13 cellular contexts compared by ENCODE assay signal in genomic region chr6:108359901-108360882, GRCh38.
DNase-seq lines count a peak whose midpoint lies in the region; ATAC-seq and TF ChIP-seq lines count a peak whose summit lies in the region.
"Had no signal": no experiment of that assay in that cellular context is flagged by ENCODE, and none has a peak within 500 bp of the region (broad histone marks: within the 10 kb centered on the region; RNA-seq: fewer than 3 reads in every experiment).

No MANE protein-coding gene starts in this region.

- H3K79me2 ChIP-seq in Loucy (ENCODE audit: insufficient read depth, low read length) = no peaks in the 10 kb centered on the region

- no peaks in the 10 kb centered on the region for H3K9me3 Mint-ChIP-seq in WTC11
- H3K9me3 Mint-ChIP-seq: activated naive CD8-positive, alpha-beta T cell treated with anti-CD3 and anti-CD28 coated beads for 36 hours; stimulated activated naive CD8-positive, alpha-beta T cell treated with anti-CD3 and anti-CD28 coated beads, Interleukin-15, Interleukin-2, amounts not matched to agents 100 ng/mL and 50 ng/mL, for 24 hours had no signal

- H3K4me1 Mint-ChIP-seq in WTC11 = peaks cover 11% of the 10 kb centered on the region

- no peaks in the 10 kb centered on the region for H3F3A ChIP-seq in Loucy (ENCODE audit: low read depth)

- H3K36me3 Mint-ChIP-seq in WTC11 = no peaks in the 10 kb centered on the region; the same call in 1 of the 2 replicates
- H3K36me3 Mint-ChIP-seq: activated naive CD8-positive, alpha-beta T cell treated with anti-CD3 and anti-CD28 coated beads for 36 hours had no signal

- H3K27ac Mint-ChIP-seq in WTC11 = no peak overlapping the region
- H3K27ac Mint-ChIP-seq: activated naive CD8-positive, alpha-beta T cell treated with anti-CD3 and anti-CD28 coated beads for 36 hours; stimulated activated naive CD8-positive, alpha-beta T cell treated with anti-CD3 and anti-CD28 coated beads, Interleukin-15, Interleukin-2, amounts not matched to agents 100 ng/mL and 50 ng/mL, for 24 hours had no signal

- H3K27ac ChIP-seq in mesenchymal stem cell (ENCODE audit: low read length, poor library complexity, severe bottlenecking) = no peak overlapping the region
- H3K27ac ChIP-seq: SJCRH30 had no signal

- CTCF ChIA-PET in WTC11 (lab: Charles Lee) = interaction anchor here (0.5 to 0.8 kb wide), 3 partner anchors 40 to 156 kb away, joined by 3 to 7 read pairs (median 4); no protein-coding TSS in a partner anchor

- POLR2A ChIA-PET in WTC11 (lab: Charles Lee) = no interaction called here

- no peak overlapping the region for H3K23ac ChIP-seq in mesenchymal stem cell (ENCODE audit: low read length in 2 of 2)

- no peak overlapping the region for H2BK5ac ChIP-seq in mesenchymal stem cell (ENCODE audit: low read depth, low read length, poor library complexity, severe bottlenecking)

- peak; percentile 34 for TF ChIP-seq CTCF in GM12864 (IDR thresholded peaks at IDR 0.05; ENCODE audit: low read depth, low read length, missing control alignments)
- TF ChIP-seq CTCF in Loucy (conservative IDR thresholded peaks at IDR 0.05; ENCODE audit: low read length) = peak; percentile 64
- no peak for TF ChIP-seq CTCF in WTC11 (IDR thresholded peaks at IDR 0.05)

- no peaks in the 10 kb centered on the region for H3K79me1 ChIP-seq in mesenchymal stem cell (replicated peaks; ENCODE audit: low read length, poor library complexity, severe bottlenecking)

- no peaks in the 10 kb centered on the region for H3K9me3 ChIP-seq in Loucy (ENCODE audit: insufficient read depth, low read depth, low read length)
- no peaks in the 10 kb centered on the region for H3K9me3 ChIP-seq in mesenchymal stem cell (ENCODE audit: control insufficient read depth, low read length)
- H3K9me3 ChIP-seq: SJCRH30 had no signal

- H2AK5ac ChIP-seq in mesenchymal stem cell (ENCODE audit: low read length, severe bottlenecking) = no peak overlapping the region

- H3K27me3 ChIP-seq in Loucy (ENCODE audit: insufficient read depth, low read length, poor library complexity, severe bottlenecking) (no peaks in the 10 kb centered on the region), mesenchymal stem cell (ENCODE audit: control insufficient read depth in 1 of 2, insufficient read depth in 1 of 2, low read length in 2 of 2) (no peaks in the 10 kb centered on the region)
- H3K27me3 ChIP-seq: SJCRH30 had no signal

- no peaks in the 10 kb centered on the region for H3K36me3 ChIP-seq in Loucy (ENCODE audit: insufficient read depth, low read length)
- H3K36me3 ChIP-seq in mesenchymal stem cell (ENCODE audit: control insufficient read depth in 1 of 2, insufficient read depth in 2 of 2, low read depth in 1 of 2, low read length in 2 of 2) = peaks cover 0 to 3% of the 10 kb centered on the region in 2 experiments
- H3K36me3 ChIP-seq: SJCRH30 had no signal

- no peaks in the 10 kb centered on the region for H3K27me3 Mint-ChIP-seq in WTC11 (ENCODE audit: low read depth)
- H3K27me3 Mint-ChIP-seq: activated naive CD8-positive, alpha-beta T cell treated with anti-CD3 and anti-CD28 coated beads for 36 hours; stimulated activated naive CD8-positive, alpha-beta T cell treated with anti-CD3 and anti-CD28 coated beads, Interleukin-15, Interleukin-2, amounts not matched to agents 100 ng/mL and 50 ng/mL, for 24 hours had no signal

- DNase-seq in GM12864 (ENCODE audit: low read depth) (no peak), WTC11 (ENCODE audit: low spot score) (no peak), mesenchymal stem cell (peak; percentile 4), NCI-H1092 (lab: John Stamatoyannopoulos, UW) (no peak), DMS114 treated with DMSO at 0.1 percent for 48 hours (lab: John Stamatoyannopoulos, UW; ENCODE audit: unreplicated experiment) (no peak)
- no peak for DNase-seq in activated CD8-positive, alpha-beta memory T cell treated with anti-CD3 and anti-CD28 coated beads, Interleukin-2, amount 50 U/mL, for 48 hours
- no peak for DNase-seq in activated CD4-positive, alpha-beta T cell treated with anti-CD3 and anti-CD28 coated beads for 4 hours
- DNase-seq: activated CD4-positive, alpha-beta T cell treated with anti-CD3 and anti-CD28 coated beads, Interleukin-2, amount 50 U/mL, for 48 hours; activated naive CD8-positive, alpha-beta T cell treated with anti-CD3 and anti-CD28 coated beads for 36 hours; DMS79 treated with DMSO at 0.1 percent for 48 hours; SJCRH30 had no signal

- H3K4me3 ChIP-seq in GM12864 (ENCODE audit: low read depth, low read length) = no peak overlapping the region
- peak overlapping the region; percentile 28 for H3K4me3 ChIP-seq in Loucy (ENCODE audit: low read length, poor library complexity, severe bottlenecking)
- H3K4me3 ChIP-seq in mesenchymal stem cell (ENCODE audit: insufficient read depth in 1 of 2, low read depth in 1 of 2, low read length in 2 of 2) = no peak overlapping the region
- H3K4me3 ChIP-seq: SJCRH30 had no signal

- H4K8ac ChIP-seq in mesenchymal stem cell (ENCODE audit: low read length) = no peak overlapping the region

- H3K4me1 ChIP-seq in Loucy (ENCODE audit: insufficient read depth, low read length, poor library complexity, severe bottlenecking) (peaks cover 58% of the 10 kb centered on the region), mesenchymal stem cell (ENCODE audit: control insufficient read depth, insufficient read depth, low read depth, low read length) (peaks cover 7% of the 10 kb centered on the region)
- H3K4me1 ChIP-seq: SJCRH30 had no signal

- no peak overlapping the region for H2BK15ac ChIP-seq in mesenchymal stem cell (ENCODE audit: low read depth, poor library complexity, severe bottlenecking)

- 80% methylated on average over 1 of the region's 5 CpGs for WGBS in mesenchymal stem cell

- ATAC-seq in WTC11 = peak; percentile 75; the same call in 1 of the 2 replicates

- no peak overlapping the region for H3K4ac ChIP-seq in mesenchymal stem cell (ENCODE audit: low read depth in 1 of 2, low read length in 2 of 2)

- no peak overlapping the region for H4K91ac ChIP-seq in mesenchymal stem cell (ENCODE audit: low read length)

- H3K18ac ChIP-seq in mesenchymal stem cell (ENCODE audit: low read depth in 1 of 2, low read length in 2 of 2) = no peak overlapping the region

- H3K9me2 ChIP-seq in Loucy (replicated peaks; ENCODE audit: low read depth, low read length) = no peaks in the 10 kb centered on the region

- H3K4me3 Mint-ChIP-seq in WTC11 = no peak overlapping the region
- H3K4me3 Mint-ChIP-seq: activated naive CD8-positive, alpha-beta T cell treated with anti-CD3 and anti-CD28 coated beads for 36 hours; stimulated activated naive CD8-positive, alpha-beta T cell treated with anti-CD3 and anti-CD28 coated beads, Interleukin-15, Interleukin-2, amounts not matched to agents 100 ng/mL and 50 ng/mL, for 24 hours had no signal

- no peak overlapping the region for H3K14ac ChIP-seq in mesenchymal stem cell (ENCODE audit: low read length in 2 of 2)

- H2AFZ ChIP-seq in Loucy (ENCODE audit: low read length) (0 out of 2 replicates have a peak overlapping the region, but pooled peaks have one; percentile 24), mesenchymal stem cell (ENCODE audit: low read depth, low read length) (no peak overlapping the region)

- H2BK12ac ChIP-seq in mesenchymal stem cell (ENCODE audit: low read length in 2 of 2) = no peak overlapping the region

- H3K9ac ChIP-seq in Loucy (ENCODE audit: low read depth, low read length, poor library complexity, severe bottlenecking) (peak overlapping the region; percentile 66), mesenchymal stem cell (ENCODE audit: low read length) (no peak overlapping the region)

- H4K20me1 ChIP-seq in Loucy (ENCODE audit: insufficient read depth, low read length, poor library complexity, severe bottlenecking) = no peaks in the 10 kb centered on the region

- H2BK120ac ChIP-seq in mesenchymal stem cell (ENCODE audit: low read depth, low read length) = no peak overlapping the region

- peak overlapping the region; percentile 57 for H3K4me2 ChIP-seq in Loucy (ENCODE audit: low read depth, low read length, poor library complexity, severe bottlenecking)
- H3K4me2 ChIP-seq in mesenchymal stem cell (ENCODE audit: low read length, poor library complexity, severe bottlenecking) = no peak overlapping the region

TF ChIP-seq in WTC11, 78 proteins besides CTCF, POLR2A, EP300 and RAD21 (continues in another document):
- no peak for TF ChIP-seq FOXK1 (CRISPR knock-in tag; IDR thresholded peaks at IDR 0.05)
- no peak for TF ChIP-seq USF2 (CRISPR knock-in tag; IDR thresholded peaks at IDR 0.05)
- no peak for TF ChIP-seq JUN (CRISPR knock-in tag; IDR thresholded peaks at IDR 0.05)
- TF ChIP-seq, protein P1, sequence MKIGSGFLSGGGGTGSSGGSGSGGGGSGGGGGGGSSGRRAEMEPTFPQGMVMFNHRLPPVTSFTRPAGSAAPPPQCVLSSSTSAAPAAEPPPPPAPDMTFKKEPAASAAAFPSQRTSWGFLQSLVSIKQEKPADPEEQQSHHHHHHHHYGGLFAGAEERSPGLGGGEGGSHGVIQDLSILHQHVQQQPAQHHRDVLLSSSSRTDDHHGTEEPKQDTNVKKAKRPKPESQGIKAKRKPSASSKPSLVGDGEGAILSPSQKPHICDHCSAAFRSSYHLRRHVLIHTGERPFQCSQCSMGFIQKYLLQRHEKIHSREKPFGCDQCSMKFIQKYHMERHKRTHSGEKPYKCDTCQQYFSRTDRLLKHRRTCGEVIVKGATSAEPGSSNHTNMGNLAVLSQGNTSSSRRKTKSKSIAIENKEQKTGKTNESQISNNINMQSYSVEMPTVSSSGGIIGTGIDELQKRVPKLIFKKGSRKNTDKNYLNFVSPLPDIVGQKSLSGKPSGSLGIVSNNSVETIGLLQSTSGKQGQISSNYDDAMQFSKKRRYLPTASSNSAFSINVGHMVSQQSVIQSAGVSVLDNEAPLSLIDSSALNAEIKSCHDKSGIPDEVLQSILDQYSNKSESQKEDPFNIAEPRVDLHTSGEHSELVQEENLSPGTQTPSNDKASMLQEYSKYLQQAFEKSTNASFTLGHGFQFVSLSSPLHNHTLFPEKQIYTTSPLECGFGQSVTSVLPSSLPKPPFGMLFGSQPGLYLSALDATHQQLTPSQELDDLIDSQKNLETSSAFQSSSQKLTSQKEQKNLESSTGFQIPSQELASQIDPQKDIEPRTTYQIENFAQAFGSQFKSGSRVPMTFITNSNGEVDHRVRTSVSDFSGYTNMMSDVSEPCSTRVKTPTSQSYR (CRISPR knock-in tag; IDR thresholded peaks at IDR 0.05) = no peak
- TF ChIP-seq, protein P2, sequence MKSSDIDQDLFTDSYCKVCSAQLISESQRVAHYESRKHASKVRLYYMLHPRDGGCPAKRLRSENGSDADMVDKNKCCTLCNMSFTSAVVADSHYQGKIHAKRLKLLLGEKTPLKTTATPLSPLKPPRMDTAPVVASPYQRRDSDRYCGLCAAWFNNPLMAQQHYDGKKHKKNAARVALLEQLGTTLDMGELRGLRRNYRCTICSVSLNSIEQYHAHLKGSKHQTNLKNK (CRISPR knock-in tag; IDR thresholded peaks at IDR 0.05) = no peak
- no peak for TF ChIP-seq NFATC4 (CRISPR knock-in tag; IDR thresholded peaks at IDR 0.05)
